In genomic region chr12:21713138-21713537, GRCh38 we compare ENCODE assay signal across 7 cellular contexts.
"Had no signal": no experiment of that assay in that cellular context is flagged by ENCODE, and none has a peak within 500 bp of the region (broad histone marks: within the 10 kb centered on the region; RNA-seq: fewer than 3 reads in every experiment).

No MANE protein-coding gene starts in this region.

- H3K4me1 ChIP-seq: HAP-1 had no signal

- H3K9ac ChIP-seq: GM23248 had no signal

- H3K9me3 ChIP-seq: HAP-1 had no signal

- ATAC-seq: HCT116 had no signal

- H3K27ac ChIP-seq: GM23248, HL-60 had no signal

- H3K36me3 ChIP-seq: HAP-1 had no signal

- H3K4me3 ChIP-seq: GM23248, HAP-1 had no signal

- H2AFZ ChIP-seq: GM23248 had no signal

- DNase-seq: GM23248, GOT3, H7, HFFc6 had no signal
